Comparison of ENCODE assay signal across 35 cellular contexts in the genomic region with DNA sequence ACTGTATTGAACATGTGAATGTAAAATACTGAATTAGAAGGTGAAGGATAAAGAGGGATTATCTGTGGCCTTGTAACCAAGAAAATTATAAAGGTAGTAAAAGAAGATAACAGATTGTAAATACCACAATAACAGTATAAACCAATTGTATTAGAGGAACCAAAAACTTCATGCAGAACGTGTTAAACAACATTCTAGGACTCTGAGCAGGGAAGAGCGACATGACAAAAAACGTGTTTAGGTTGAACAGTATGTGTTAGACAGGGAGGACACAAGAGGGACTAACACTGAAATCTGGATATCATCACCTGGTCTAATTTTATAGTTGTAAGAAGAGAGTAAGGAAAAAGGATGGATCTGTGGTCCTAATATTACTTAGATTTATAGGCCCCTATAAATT.
"Had no signal": no experiment of that assay in that cellular context is flagged by ENCODE, and none has a peak within 500 bp of the region (broad histone marks: within the 10 kb centered on the region; RNA-seq: fewer than 3 reads in every experiment).

No MANE protein-coding gene starts in this region.

- DNase-seq: Karpas-422, Kasumi-1, MG63, MM.1S, MV-4-11, NCI-H1048, NCI-H1092, NCI-H1092 treated with DMSO at 0.1 percent for 48 hours, NCI-H1105, NCI-H1105 treated with DMSO at 0.1 percent for 48 hours, NCI-H1417, NCI-H1417 treated with DMSO at 0.1 percent for 48 hours, NCI-H1436, NCI-H1436 treated with DMSO at 0.1 percent for 48 hours, NCI-H146, NCI-H1694, NCI-H1694 treated with DMSO at 0.1 percent for 48 hours, NCI-H187, NCI-H187 treated with DMSO at 0.1 percent for 48 hours, NCI-H1930, NCI-H2029, NCI-H2029 treated with DMSO at 0.1 percent for 48 hours, NCI-H2081, NCI-H2081 treated with DMSO at 0.1 percent for 48 hours, NCI-H2107, NCI-H2171, NCI-H2171 treated with DMSO at 0.1 percent for 48 hours, NCI-H2227 treated with DMSO at 0.1 percent for 48 hours, NCI-H226, NCI-H345, NCI-H446, NCI-H446 treated with DMSO at 0.1 percent for 48 hours, NCI-H510A, NCI-H510A treated with DMSO at 0.1 percent for 48 hours had no signal

- H3K27me3 ChIP-seq: MG63 had no signal

- H3K4me2 ChIP-seq: KMS-11 had no signal

- H3K4me3 ChIP-seq: MG63 had no signal

- H3K36me3 ChIP-seq: MG63 had no signal

- H3K9ac ChIP-seq: KMS-11 had no signal

- H3K27ac ChIP-seq: KMS-11 had no signal

- H3K9me3 ChIP-seq: MG63 had no signal
